8 cellular contexts compared by ENCODE assay signal in the genomic region with DNA sequence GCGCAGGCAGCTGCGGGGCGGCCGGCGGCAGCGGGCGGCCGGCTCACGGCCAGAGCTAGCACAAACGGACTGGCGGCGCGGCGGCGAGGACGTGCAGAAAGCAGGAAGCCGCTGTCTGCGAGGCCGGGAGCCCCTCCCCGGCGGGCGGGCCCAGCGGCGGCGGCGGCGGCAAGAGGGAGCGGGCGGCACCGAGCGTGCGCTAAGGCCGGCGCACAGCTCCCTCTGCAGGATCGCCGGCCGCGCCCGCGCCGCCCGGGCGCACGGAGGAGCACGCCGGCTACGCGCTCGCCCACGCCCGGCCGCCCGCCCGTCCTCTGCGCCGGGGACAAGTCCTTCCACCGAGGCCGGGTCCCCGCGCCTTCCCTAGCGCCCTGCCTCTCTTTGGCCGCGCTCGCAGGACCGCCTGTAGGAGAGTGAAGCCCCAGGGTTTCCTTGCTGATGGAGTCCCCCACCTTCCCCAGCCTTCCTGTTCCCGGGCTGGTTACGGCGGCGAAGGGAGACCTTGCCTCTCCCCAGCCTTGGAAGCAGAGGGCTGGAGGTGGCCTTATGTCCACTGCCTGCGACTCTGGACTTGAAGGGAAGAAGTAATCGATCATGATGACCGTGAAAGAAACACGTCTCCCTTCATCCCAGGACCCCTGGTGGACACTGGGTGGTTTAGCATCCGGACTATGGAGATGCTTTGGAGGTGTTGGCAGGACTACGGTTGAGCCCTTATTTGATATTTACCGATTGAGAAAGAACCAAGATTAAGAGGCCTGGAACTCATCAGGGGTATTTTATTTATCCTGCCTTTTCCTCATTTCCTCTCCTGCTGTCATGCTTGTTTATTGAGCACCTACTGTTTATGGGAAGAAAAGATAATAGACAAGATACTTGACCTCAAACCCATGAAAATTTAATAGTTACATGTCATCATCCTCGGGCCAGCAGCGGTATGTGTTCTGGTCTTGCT. TPM values are rescaled to one million over a fixed set of nuclear protein-coding genes. Genes with fewer than 3 reads are reported as not detected.
DNase-seq lines count a peak whose midpoint lies in the region; ATAC-seq and TF ChIP-seq lines count a peak whose summit lies in the region.

TSS of gene PREP (minus strand) at position 102 of the 955 bp plus-strand sequence. CDS start 191 bp downstream, outside the sequence.

- peak within 1 kb of the TSS; percentile 24 for H4K5ac ChIP-seq in IMR-90 (ENCODE audit: low read depth, low read length)

- H3K4me3 ChIP-seq in IMR-90 (ENCODE audit: insufficient read depth, low read depth, low read length), result peak within 1 kb of the TSS; percentile 76
- peak within 1 kb of the TSS; percentile 92 to 96 for H3K4me3 ChIP-seq in Panc1 (ENCODE audit: low read depth in 2 of 2, low read length in 2 of 2)

- peaks cover 24% of the 10 kb centered on the region for H4K20me1 ChIP-seq in IMR-90 (ENCODE audit: insufficient read depth, low read length)

- H3K4me2 ChIP-seq in IMR-90 (ENCODE audit: low read depth, low read length), result peak within 1 kb of the TSS; percentile 95

- no peak within 1 kb of the TSS; the same call in 1 of the 2 replicates for H2BK20ac ChIP-seq in IMR-90 (ENCODE audit: low read depth, low read length)

- H3K56ac ChIP-seq in IMR-90 (ENCODE audit: extremely low read depth, insufficient read depth, low read length), result peak within 1 kb of the TSS; percentile 63; the same call in 1 of the 2 replicates

- BruUV-seq in IMR-90 (replicated peaks; lab: Mats Ljungman, UMichigan), result no TSS peak
- BruUV-seq in Panc1 (replicated peaks; lab: Mats Ljungman, UMichigan), result no TSS peak

- TF ChIP-seq CTCF in IMR-90 (conservative IDR thresholded peaks at IDR 0.05; ENCODE audit: low read depth, low read length), result peak; percentile 68
- peak; percentile 96 for TF ChIP-seq CTCF in Panc1 (IDR thresholded peaks at IDR 0.05)

- POLR2A ChIA-PET in IMR-90 (lab: Charles Lee; ENCODE audit: unreplicated experiment), result no interaction called here
- POLR2A ChIA-PET in Panc1 (lab: Charles Lee), result no interaction called here

- H3K4me1 ChIP-seq in IMR-90 (ENCODE audit: control insufficient read depth, insufficient read depth, low read length) (no peaks in the 10 kb centered on the region; the same call in 1 of the 2 replicates), Panc1 (ENCODE audit: control insufficient read depth, insufficient read depth, low read length) (peaks cover 27% of the 10 kb centered on the region)

- peak; percentile 50 for TF ChIP-seq RAD21 in IMR-90 (IDR thresholded peaks at IDR 0.05; ENCODE audit: low read length)

- peaks cover 17 to 32% of the 10 kb centered on the region in 2 experiments for H3K79me1 ChIP-seq in IMR-90 (ENCODE audit: low read depth in 1 of 2, low read length in 2 of 2)

- peak within 1 kb of the TSS; percentile 98 for H2AFZ ChIP-seq in IMR-90 (replicated peaks; ENCODE audit: low read length, poor library complexity)

- H3K4me1 Mint-ChIP-seq in activated T-cell treated with anti-CD3 and anti-CD28 coated beads, Interleukin-2, amount 50 U/mL, for 4 hours (ENCODE audit: low read depth), result peaks cover 51% of the 10 kb centered on the region

- in situ Hi-C loops in IMR-90 (cut with MboI; ENCODE audit: low sequenced_read_pairs), result loop anchor here (10.0 kb wide), 1 partner anchor 308 kb away; no protein-coding TSS in a partner anchor
- in situ Hi-C loops in Panc1 (cut with HindIII; ENCODE audit: low pct_unique_long_range_greater_than_20kb, low sequenced_read_pairs), result no loop called here

- H3K4me3 Mint-ChIP-seq in activated T-cell treated with anti-CD3 and anti-CD28 coated beads, Interleukin-2, amount 50 U/mL, for 4 hours, result peak within 1 kb of the TSS; percentile 90

- H3K9me3 Mint-ChIP-seq in activated T-cell treated with anti-CD3 and anti-CD28 coated beads, Interleukin-2, amount 50 U/mL, for 4 hours, result no peaks in the 10 kb centered on the region

- peak within 1 kb of the TSS; percentile 1 to 85; a peak in 2 of 4 replicates for H4K8ac ChIP-seq in IMR-90 (ENCODE audit: low read depth in 2 of 2, low read length in 2 of 2)

- peak within 1 kb of the TSS; percentile 1; the same call in 1 of the 2 replicates for H2AK5ac ChIP-seq in IMR-90 (ENCODE audit: low read depth, low read length)

- H2BK15ac ChIP-seq in IMR-90 (ENCODE audit: low read depth, low read length), result peak within 1 kb of the TSS; percentile 17; the same call in 1 of the 3 replicates

- H3K18ac ChIP-seq in IMR-90 (ENCODE audit: low read depth, low read length), result peak within 1 kb of the TSS; percentile 70

- peak within 1 kb of the TSS; percentile 5 for H2BK120ac ChIP-seq in IMR-90 (ENCODE audit: low read depth, low read length)

- H3K9me1 ChIP-seq in IMR-90 (ENCODE audit: insufficient read depth, low read length), result peaks cover 2% of the 10 kb centered on the region; the same call in 1 of the 2 replicates

- H3K9ac ChIP-seq in IMR-90 (ENCODE audit: low read depth, low read length), result peak within 1 kb of the TSS; percentile 88

- intact Hi-C loops in IMR-90 (cut with micrococcal nuclease), result loop anchor here (1.0 to 2.0 kb wide), 2 partner anchors 266 to 316 kb away; a partner anchor contains a TSS
- intact Hi-C loops in Panc1 (cut with micrococcal nuclease; ENCODE audit: unreplicated experiment), result loop anchor here (2.0 kb wide), 2 partner anchors 266 to 314 kb away; a partner anchor contains a TSS

- CTCF ChIA-PET in IMR-90 (lab: Yijun Ruan, JAX), result interaction anchor here (0.5 to 1.1 kb wide), 9 partner anchors 9 to 625 kb away, joined by 3 to 7 read pairs (median 3); no protein-coding TSS in a partner anchor
- CTCF ChIA-PET in Panc1 (lab: Charles Lee), result interaction anchor here (0.6 to 1.7 kb wide), 8 partner anchors 18 to 315 kb away, joined by 3 to 9 read pairs (median 3); no protein-coding TSS in a partner anchor

- H3K9me3 ChIP-seq in IMR-90 (ENCODE audit: control insufficient read depth, insufficient read depth, low read length) (no peaks in the 10 kb centered on the region), Panc1 (ENCODE audit: control insufficient read depth, insufficient read depth, low read depth, low read length) (no peaks in the 10 kb centered on the region)

- H2BK5ac ChIP-seq in IMR-90 (ENCODE audit: low read depth, low read length, poor library complexity, severe bottlenecking), result peak within 1 kb of the TSS; percentile 59

- H3K36me3 ChIP-seq in IMR-90 (ENCODE audit: control insufficient read depth, insufficient read depth, low read length), result no peaks in the 10 kb centered on the region
- no peaks in the 10 kb centered on the region; the same call in 1 of the 2 replicates for H3K36me3 ChIP-seq in Panc1 (ENCODE audit: control insufficient read depth, insufficient read depth, low read length)

- H3K27me3 Mint-ChIP-seq in activated T-cell treated with anti-CD3 and anti-CD28 coated beads, Interleukin-2, amount 50 U/mL, for 4 hours (ENCODE audit: low read depth), result peaks cover 6% of the 10 kb centered on the region

- H2AK9ac ChIP-seq in IMR-90 (replicated peaks; ENCODE audit: low read depth, low read length, poor library complexity), result peak within 1 kb of the TSS; percentile 75

- H4K91ac ChIP-seq in IMR-90 (ENCODE audit: insufficient read depth, low read depth, low read length), result peak within 1 kb of the TSS; percentile 34; the same call in 1 of the 2 replicates

- H3K14ac ChIP-seq in IMR-90 (replicated peaks; ENCODE audit: low read depth, low read length), result peak within 1 kb of the TSS; percentile 80

- H3K4ac ChIP-seq in IMR-90 (ENCODE audit: low read depth, low read length), result peak within 1 kb of the TSS; percentile 77

- H3K27ac ChIP-seq in IMR-90 (ENCODE audit: insufficient read depth, low read length), result peak within 1 kb of the TSS; percentile 84
- peak within 1 kb of the TSS; percentile 97 for H3K27ac ChIP-seq in Panc1 (ENCODE audit: low read length)

- no peaks in the 10 kb centered on the region for H3K36me3 Mint-ChIP-seq in activated T-cell treated with anti-CD3 and anti-CD28 coated beads, Interleukin-2, amount 50 U/mL, for 4 hours (ENCODE audit: insufficient read depth)

- H3K27me3 ChIP-seq in IMR-90 (ENCODE audit: control insufficient read depth, insufficient read depth, low read length) (no peaks in the 10 kb centered on the region), Panc1 (ENCODE audit: control insufficient read depth, insufficient read depth, low read length) (no peaks in the 10 kb centered on the region)

- H3K23ac ChIP-seq in IMR-90 (ENCODE audit: low read depth, low read length), result peak within 1 kb of the TSS; percentile 82

- dilution Hi-C loops in IMR-90 (cut with HindIII; ENCODE audit: low sequenced_read_pairs, unreplicated experiment), result loop anchor here (25.0 kb wide), 1 partner anchor 316 kb away; no protein-coding TSS in a partner anchor

- WGBS in IMR-90 (ENCODE audit: extremely low coverage in 2 of 2, insufficient read length in 1 of 2), 2 experiments, result 1% methylated on average over 28 of the region's 78 CpGs; no CpG with 5 or more reads in 1 of the 2 experiments

- peak; percentile 66 for TF ChIP-seq POLR2A in IMR-90 (IDR thresholded peaks at IDR 0.05; ENCODE audit: low read depth, low read length)

- DNase-seq in DMS79 (lab: John Stamatoyannopoulos, UW) (peak; percentile 65), IMR-90 (peak; percentile 81), Panc1 (ENCODE audit: low read depth, low spot score) (peak; percentile 70), myocyte (ENCODE audit: low read depth) (peak; percentile 85)
- DNase-seq in activated T-cell treated with anti-CD3 and anti-CD28 coated beads, Interleukin-2, amount 50 U/mL, for 4 hours, result peak; percentile 78
- DNase-seq in stimulated activated CD8-positive, alpha-beta memory T cell treated with anti-CD3 and anti-CD28 coated beads, Interleukin-7, amount 100 ng/mL, for 4 hours (ENCODE audit: low read depth in 2 of 2), result peak; percentile 44 to 84

- ATAC-seq in GM21529 (IDR thresholded peaks at IDR 0.05; ENCODE audit: unreplicated experiment), result peak; percentile 93
- peak; percentile 96 for ATAC-seq in IMR-90 (ENCODE audit: low read depth)
- ATAC-seq in Panc1, result peak; percentile 97
- peak; percentile 97 to 98 for ATAC-seq in activated T-cell treated with anti-CD3 and anti-CD28 coated beads, Interleukin-2, amount 50 U/mL, for 4 hours
- ATAC-seq in esophagus mucosa, result peak; percentile 98

TF ChIP-seq in IMR-90, 13 proteins besides CTCF, POLR2A, EP300 and RAD21 (continues in another document):
- TF ChIP-seq MAZ (IDR thresholded peaks at IDR 0.05; ENCODE audit: borderline replicate concordance, low read depth, low read length) (peak; percentile 30; the same call in 1 of the 2 replicates), BHLHE40 (IDR thresholded peaks at IDR 0.05; ENCODE audit: low read depth, low read length) (0 out of 2 replicates have a peak, but pooled peaks have one; percentile 10), MXI1 (IDR thresholded peaks at IDR 0.05; ENCODE audit: borderline replicate concordance, low read depth, low read length) (peak; percentile 62; the same call in 1 of the 2 replicates)

RNA-seq across cellular contexts. Expression of gene PREP, which starts in this region (rescaled TPM):
- total RNA-seq in IMR-90 (2012; rRNA removed) (21.0 and 22.8 TPM in 2 replicates), Panc1 (2021; ENCODE audit: unreplicated experiment) (50.4 TPM), esophagus mucosa (21.8 TPM), myocyte (22.2 and 23.9 TPM in 2 replicates)
- 20.4 and 25.7 TPM in 2 replicates for polyA plus RNA-seq in IMR-90 (2012; rRNA removed)
- 9.2 and 12.3 TPM in 2 replicates for polyA plus RNA-seq in IMR-90 (2012; cell fraction: cytosol; rRNA removed)
- polyA plus RNA-seq in IMR-90 (2012; cell fraction: nucleus; rRNA removed; ENCODE audit: low replicate concordance), result 11.3 and 19.5 TPM in 2 replicates
- polyA plus RNA-seq in Panc1 (2012; ENCODE audit: insufficient read length), result 37.8 TPM
- 10 to 100 TPM; 46.7 to 48.9 (median 47.5) TPM for total RNA-seq in activated T-cell treated with anti-CD3 and anti-CD28 coated beads, Interleukin-2, amount 50 U/mL, for 4 hours
- 33.8 TPM for polyA plus RNA-seq in myocyte (2012)

Comparison
In these comparisons a context has a peak if more than half of its experiments do, and no peak if none do; other contexts are left out.
1. Peak in every context shown above with its lines: DNase-seq, ATAC-seq, H3K4me3 ChIP-seq and H3K27ac ChIP-seq.